1 cellular context compared by ENCODE assay signal in the genomic region with DNA sequence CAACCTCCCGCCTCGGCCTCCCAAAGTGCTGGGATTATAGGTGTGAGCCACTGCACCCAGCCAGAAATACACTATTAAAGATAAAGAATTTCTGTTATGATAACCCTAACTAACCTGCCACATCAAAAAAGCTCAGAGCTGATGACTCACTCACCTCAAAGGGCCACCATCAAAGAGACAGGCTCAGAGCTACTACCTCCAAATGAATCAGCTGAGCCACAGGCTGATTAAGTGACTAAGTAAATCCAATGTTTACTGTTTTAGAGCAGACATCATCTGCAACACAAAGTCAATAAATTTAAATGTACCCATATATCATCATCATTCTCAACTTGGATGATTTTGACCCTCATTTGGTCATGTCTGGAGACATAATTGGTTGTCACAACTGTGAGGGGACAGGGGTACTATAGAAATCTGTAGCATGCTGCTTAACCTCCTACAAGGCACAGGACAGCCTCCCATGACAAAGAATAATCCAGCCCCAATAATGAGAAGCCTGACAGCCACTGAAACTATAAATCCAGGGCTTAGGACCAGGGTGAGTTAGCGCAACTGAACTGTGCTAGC.
TF ChIP-seq lines count a peak whose summit lies in the region.

No MANE protein-coding gene starts in this region.

TF ChIP-seq in HEK293, 187 proteins besides CTCF, POLR2A, EP300 and RAD21 (continued from another document and continues in another):
- TF ChIP-seq ZNF416 (tag by site-specific recombination; IDR thresholded peaks at IDR 0.05) (no peak), RBAK (tag by site-specific recombination; IDR thresholded peaks at IDR 0.05) (no peak), ZNF24 (tag by site-specific recombination; IDR thresholded peaks at IDR 0.05) (0 out of 2 replicates have a peak, but pooled peaks have one; percentile 28), ZNF221 (tag by site-specific recombination; IDR thresholded peaks at IDR 0.05; ENCODE audit: borderline replicate concordance) (no peak), ZBTB8A (tag by site-specific recombination; IDR thresholded peaks at IDR 0.05) (no peak), ZNF394 (tag by site-specific recombination; IDR thresholded peaks at IDR 0.05; ENCODE audit: borderline replicate concordance) (peak; percentile 50; the same call in 1 of the 2 replicates), KLF10 (tag by site-specific recombination; IDR thresholded peaks at IDR 0.05) (peak; percentile 65), ZNF169 (tag by site-specific recombination; IDR thresholded peaks at IDR 0.05) (no peak), GLI4 (tag by site-specific recombination; IDR thresholded peaks at IDR 0.05) (no peak), ZNF600 (tag by site-specific recombination; IDR thresholded peaks at IDR 0.05) (no peak), ZNF692 (tag by site-specific recombination; IDR thresholded peaks at IDR 0.05) (no peak), ZNF571 (tag by site-specific recombination; IDR thresholded peaks at IDR 0.05) (no peak), ZNF350 (tag by site-specific recombination; IDR thresholded peaks at IDR 0.05) (no peak), SCRT2 (tag by site-specific recombination; IDR thresholded peaks at IDR 0.05) (peak; percentile 93), TCF7L2 (IDR thresholded peaks at IDR 0.05; ENCODE audit: borderline replicate concordance, low read depth, low read length) (peak; percentile 63; the same call in 1 of the 2 replicates), PBX3 (CRISPR knock-in tag; IDR thresholded peaks at IDR 0.05) (no peak), ZFP69B (tag by site-specific recombination; IDR thresholded peaks at IDR 0.05) (no peak), ZNF776 (tag by site-specific recombination; IDR thresholded peaks at IDR 0.05; ENCODE audit: borderline replicate concordance) (no peak), ZSCAN30 (tag by site-specific recombination; IDR thresholded peaks at IDR 0.05) (no peak), ZNF335 (tag by site-specific recombination; conservative IDR thresholded peaks at IDR 0.05) (no peak), KLF8 (tag by site-specific recombination; IDR thresholded peaks at IDR 0.05) (0 out of 2 replicates have a peak, but pooled peaks have one; percentile 13), KLF1 (tag by site-specific recombination; IDR thresholded peaks at IDR 0.05) (no peak), ZSCAN23 (tag by site-specific recombination; IDR thresholded peaks at IDR 0.05) (0 out of 2 replicates have a peak, but pooled peaks have one; percentile 42), ZIC2 (tag by site-specific recombination; IDR thresholded peaks at IDR 0.05) (no peak), BCL6B (tag by site-specific recombination; IDR thresholded peaks at IDR 0.05) (0 out of 2 replicates have a peak, but pooled peaks have one; percentile 5), PRDM2 (tag by site-specific recombination; IDR thresholded peaks at IDR 0.05; ENCODE audit: borderline replicate concordance) (no peak), ZNF140 (tag by site-specific recombination; IDR thresholded peaks at IDR 0.05) (no peak), ZNF629 (tag by site-specific recombination; IDR thresholded peaks at IDR 0.05) (peak; percentile 71), ZNF184 (tag by site-specific recombination; IDR thresholded peaks at IDR 0.05) (0 out of 2 replicates have a peak, but pooled peaks have one; percentile 32), SP7 (tag by site-specific recombination; IDR thresholded peaks at IDR 0.05) (peak; percentile 93), ZNF362 (tag by site-specific recombination; IDR thresholded peaks at IDR 0.05) (no peak), ZNF791 (tag by site-specific recombination; IDR thresholded peaks at IDR 0.05) (no peak), ZSCAN16 (tag by site-specific recombination; IDR thresholded peaks at IDR 0.05) (no peak), ZNF549 (tag by site-specific recombination; IDR thresholded peaks at IDR 0.05) (no peak), SETDB1 (IDR thresholded peaks at IDR 0.05; ENCODE audit: insufficient read length, low read length) (no peak), ZNF354C (tag by site-specific recombination; IDR thresholded peaks at IDR 0.05; ENCODE audit: borderline replicate concordance, low read depth) (no peak), ZBTB7A (tag by site-specific recombination; IDR thresholded peaks at IDR 0.05; ENCODE audit: low read depth) (no peak), ZEB2 (tag by site-specific recombination; IDR thresholded peaks at IDR 0.05) (no peak), ZNF10 (tag by site-specific recombination; IDR thresholded peaks at IDR 0.05) (no peak), FEZF1 (tag by site-specific recombination; IDR thresholded peaks at IDR 0.05) (peak; percentile 26; the same call in 1 of the 2 replicates), ZNF843 (tag by site-specific recombination; IDR thresholded peaks at IDR 0.05) (peak; percentile 36; the same call in 1 of the 2 replicates)
- TF ChIP-seq, protein P1, sequence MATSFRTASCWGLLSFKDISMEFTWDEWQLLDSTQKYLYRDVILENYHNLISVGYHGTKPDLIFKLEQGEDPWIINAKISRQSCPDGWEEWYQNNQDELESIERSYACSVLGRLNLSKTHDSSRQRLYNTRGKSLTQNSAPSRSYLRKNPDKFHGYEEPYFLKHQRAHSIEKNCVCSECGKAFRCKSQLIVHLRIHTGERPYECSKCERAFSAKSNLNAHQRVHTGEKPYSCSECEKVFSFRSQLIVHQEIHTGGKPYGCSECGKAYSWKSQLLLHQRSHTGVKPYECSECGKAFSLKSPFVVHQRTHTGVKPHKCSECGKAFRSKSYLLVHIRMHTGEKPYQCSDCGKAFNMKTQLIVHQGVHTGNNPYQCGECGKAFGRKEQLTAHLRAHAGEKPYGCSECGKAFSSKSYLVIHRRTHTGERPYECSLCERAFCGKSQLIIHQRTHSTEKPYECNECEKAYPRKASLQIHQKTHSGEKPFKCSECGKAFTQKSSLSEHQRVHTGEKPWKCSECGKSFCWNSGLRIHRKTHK (tag by site-specific recombination; IDR thresholded peaks at IDR 0.05) = no peak; the same call in 1 of the 2 replicates
- TF ChIP-seq, protein P2, sequence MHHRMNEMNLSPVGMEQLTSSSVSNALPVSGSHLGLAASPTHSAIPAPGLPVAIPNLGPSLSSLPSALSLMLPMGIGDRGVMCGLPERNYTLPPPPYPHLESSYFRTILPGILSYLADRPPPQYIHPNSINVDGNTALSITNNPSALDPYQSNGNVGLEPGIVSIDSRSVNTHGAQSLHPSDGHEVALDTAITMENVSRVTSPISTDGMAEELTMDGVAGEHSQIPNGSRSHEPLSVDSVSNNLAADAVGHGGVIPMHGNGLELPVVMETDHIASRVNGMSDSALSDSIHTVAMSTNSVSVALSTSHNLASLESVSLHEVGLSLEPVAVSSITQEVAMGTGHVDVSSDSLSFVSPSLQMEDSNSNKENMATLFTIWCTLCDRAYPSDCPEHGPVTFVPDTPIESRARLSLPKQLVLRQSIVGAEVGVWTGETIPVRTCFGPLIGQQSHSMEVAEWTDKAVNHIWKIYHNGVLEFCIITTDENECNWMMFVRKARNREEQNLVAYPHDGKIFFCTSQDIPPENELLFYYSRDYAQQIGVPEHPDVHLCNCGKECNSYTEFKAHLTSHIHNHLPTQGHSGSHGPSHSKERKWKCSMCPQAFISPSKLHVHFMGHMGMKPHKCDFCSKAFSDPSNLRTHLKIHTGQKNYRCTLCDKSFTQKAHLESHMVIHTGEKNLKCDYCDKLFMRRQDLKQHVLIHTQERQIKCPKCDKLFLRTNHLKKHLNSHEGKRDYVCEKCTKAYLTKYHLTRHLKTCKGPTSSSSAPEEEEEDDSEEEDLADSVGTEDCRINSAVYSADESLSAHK (tag by site-specific recombination; IDR thresholded peaks at IDR 0.05) = no peak
- TF ChIP-seq, protein P3, sequence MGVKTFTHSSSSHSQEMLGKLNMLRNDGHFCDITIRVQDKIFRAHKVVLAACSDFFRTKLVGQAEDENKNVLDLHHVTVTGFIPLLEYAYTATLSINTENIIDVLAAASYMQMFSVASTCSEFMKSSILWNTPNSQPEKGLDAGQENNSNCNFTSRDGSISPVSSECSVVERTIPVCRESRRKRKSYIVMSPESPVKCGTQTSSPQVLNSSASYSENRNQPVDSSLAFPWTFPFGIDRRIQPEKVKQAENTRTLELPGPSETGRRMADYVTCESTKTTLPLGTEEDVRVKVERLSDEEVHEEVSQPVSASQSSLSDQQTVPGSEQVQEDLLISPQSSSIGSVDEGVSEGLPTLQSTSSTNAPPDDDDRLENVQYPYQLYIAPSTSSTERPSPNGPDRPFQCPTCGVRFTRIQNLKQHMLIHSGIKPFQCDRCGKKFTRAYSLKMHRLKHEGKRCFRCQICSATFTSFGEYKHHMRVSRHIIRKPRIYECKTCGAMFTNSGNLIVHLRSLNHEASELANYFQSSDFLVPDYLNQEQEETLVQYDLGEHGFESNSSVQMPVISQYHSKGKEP (tag by site-specific recombination; IDR thresholded peaks at IDR 0.05) = no peak
